Comparison of ENCODE assay signal across 18 cellular contexts in the genomic region with DNA sequence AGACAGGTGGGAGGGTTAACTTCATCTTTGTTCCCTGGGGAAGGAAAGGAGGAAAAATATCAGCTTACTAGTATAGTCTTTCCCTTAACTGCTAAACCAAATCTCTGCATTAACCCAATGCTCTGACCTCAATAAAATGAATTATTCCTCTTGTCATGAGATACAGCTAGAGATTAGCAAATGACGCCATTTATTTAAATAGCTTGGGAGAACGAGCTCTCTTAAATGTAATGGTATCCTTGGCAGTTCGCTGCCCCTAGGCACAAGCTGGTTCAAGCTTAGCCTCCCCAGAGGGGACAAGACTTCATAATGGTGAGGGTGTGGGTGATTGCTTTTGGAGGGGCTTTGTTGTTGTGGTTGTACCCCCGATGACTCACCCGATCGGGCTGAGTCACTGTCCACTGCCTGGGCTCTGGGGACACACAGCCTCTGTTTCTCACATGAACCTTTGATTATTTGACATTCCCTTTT. TPM values are rescaled to one million over a fixed set of nuclear protein-coding genes. Genes with fewer than 3 reads are reported as not detected.
A peak's percentile ranks its signal among the peaks of the same experiment; 100 is the strongest.
DNase-seq lines count a peak whose midpoint lies in the region; ATAC-seq, FAIRE-seq and TF ChIP-seq lines count a peak whose summit lies in the region.
"Had no signal": no experiment of that assay in that cellular context is flagged by ENCODE, and none has a peak within 500 bp of the region (broad histone marks: within the 10 kb centered on the region; RNA-seq: fewer than 3 reads in every experiment).

No MANE protein-coding gene starts in this region.

- H2AFZ ChIP-seq in K562 (ENCODE audit: low read depth, low read length): no peak overlapping the region

- POLR2A ChIA-PET in K562 (lab: Yijun Ruan, JAX): interaction anchor here (1.1 to 1.3 kb wide), 2 partner anchors 10 to 13 kb away, joined by 3 read pairs; no protein-coding TSS in a partner anchor

- ATAC-seq in K562: no peak
- no peak for ATAC-seq in activated CD8-positive, alpha-beta memory T cell treated with anti-CD3 and anti-CD28 coated beads, Interleukin-2, amount 10 ng/mL, durations not matched to agents 7 days and 5 days
- ATAC-seq in HG03025 (IDR thresholded peaks at IDR 0.05; ENCODE audit: low FRiP score, unreplicated experiment): no peak
- ATAC-seq: heart left ventricle, mucosa of descending colon, PC-3 had no signal

- no peak for TF ChIP-seq POLR2A in K562 (conservative IDR thresholded peaks at IDR 0.05)

- H3K36me3 Mint-ChIP-seq in neural crest cell (ENCODE audit: low read depth): peaks cover 8% of the 10 kb centered on the region
- peaks cover 10% of the 10 kb centered on the region for H3K36me3 Mint-ChIP-seq in activated CD8-positive, alpha-beta memory T cell treated with anti-CD3 and anti-CD28 coated beads, Interleukin-2, amount 10 ng/mL, durations not matched to agents 7 days and 5 days
- H3K36me3 Mint-ChIP-seq in endothelial cell (ENCODE audit: low read depth, unreplicated experiment): peaks cover 4% of the 10 kb centered on the region

- H3K9me3 Mint-ChIP-seq in neural crest cell: no peaks in the 10 kb centered on the region
- H3K9me3 Mint-ChIP-seq in activated CD8-positive, alpha-beta memory T cell treated with anti-CD3 and anti-CD28 coated beads, Interleukin-2, amount 10 ng/mL, durations not matched to agents 7 days and 5 days (ENCODE audit: low read depth): no peaks in the 10 kb centered on the region
- no peaks in the 10 kb centered on the region for H3K9me3 Mint-ChIP-seq in endothelial cell (ENCODE audit: unreplicated experiment)

- no peak for FAIRE-seq in K562 (lab: Jason Lieb, UNC)

- H3K27ac Mint-ChIP-seq in neural crest cell (ENCODE audit: unreplicated experiment) (peak overlapping the region; percentile 78), endothelial cell (ENCODE audit: unreplicated experiment) (no peak overlapping the region)
- no peak overlapping the region for H3K27ac Mint-ChIP-seq in activated CD8-positive, alpha-beta memory T cell treated with anti-CD3 and anti-CD28 coated beads, Interleukin-2, amount 10 ng/mL, durations not matched to agents 7 days and 5 days

- H3K9me3 ChIP-seq in K562 (replicated peaks; ENCODE audit: control insufficient read depth, insufficient read depth, low read depth, low read length): no peaks in the 10 kb centered on the region
- H3K9me3 ChIP-seq: BE2C, heart left ventricle, mucosa of descending colon had no signal

- H3K27ac ChIP-seq in K562 (ENCODE audit: extremely low read depth, low read depth, low read length): no peak overlapping the region; the same call in 2 of the 3 replicates
- H3K27ac ChIP-seq: heart left ventricle had no signal

- BruUV-seq in K562 (replicated peaks; lab: Mats Ljungman, UMichigan): no TSS peak

- intact Hi-C loops in K562 (cut with micrococcal nuclease): no loop called here

- H3K4me1 Mint-ChIP-seq in neural crest cell (peaks cover 25% of the 10 kb centered on the region), endothelial cell (ENCODE audit: unreplicated experiment) (peaks cover 32% of the 10 kb centered on the region)
- H3K4me1 Mint-ChIP-seq in activated CD8-positive, alpha-beta memory T cell treated with anti-CD3 and anti-CD28 coated beads, Interleukin-2, amount 10 ng/mL, durations not matched to agents 7 days and 5 days: peaks cover 29% of the 10 kb centered on the region

- CTCF ChIA-PET in K562 (lab: Yijun Ruan, JAX; ENCODE audit: low intra/inter-chr PET ratio): interaction anchor here (0.7 kb wide), 1 partner anchor 42 kb away, joined by 3 read pairs; no protein-coding TSS in a partner anchor
- CTCF ChIA-PET in activated CD8-positive, alpha-beta memory T cell treated with anti-CD3 and anti-CD28 coated beads, Interleukin-2, amount 10 ng/mL, durations not matched to agents 7 days and 5 days (lab: Charles Lee): interaction anchor here (0.7 to 1.6 kb wide), 3 partner anchors 8 to 113 kb away, joined by 3 to 5 read pairs (median 3); no protein-coding TSS in a partner anchor

- no peaks in the 10 kb centered on the region for H3K27me3 ChIP-seq in K562 (ENCODE audit: control insufficient read depth in 2 of 2, insufficient read depth in 2 of 2, low read length in 2 of 2)
- H3K27me3 ChIP-seq: BE2C, heart left ventricle had no signal

- H3K36me3 ChIP-seq in K562 (ENCODE audit: control insufficient read depth, insufficient read depth, low read length): peaks cover 17% of the 10 kb centered on the region; the same call in 2 of the 3 replicates
- H3K36me3 ChIP-seq: BE2C had no signal

- H3K4me3 Mint-ChIP-seq in neural crest cell (peak overlapping the region; percentile 20), endothelial cell (ENCODE audit: unreplicated experiment) (no peak overlapping the region)
- H3K4me3 Mint-ChIP-seq in activated CD8-positive, alpha-beta memory T cell treated with anti-CD3 and anti-CD28 coated beads, Interleukin-2, amount 10 ng/mL, durations not matched to agents 7 days and 5 days: no peak overlapping the region

- peaks cover 0 to 6% of the 10 kb centered on the region in 2 experiments; a peak in 2 of 5 replicates for H3K4me1 ChIP-seq in K562 (replicated peaks in 1 of 2; ENCODE audit: control insufficient read depth in 2 of 2, insufficient read depth in 2 of 2, low read length in 2 of 2)
- H3K4me1 ChIP-seq: BE2C had no signal

- H3K79me2 ChIP-seq in K562 (ENCODE audit: control insufficient read depth, insufficient read depth, low read length): peaks cover 5% of the 10 kb centered on the region

- in situ Hi-C loops in K562 (cut with MboI): no loop called here

- WGBS in K562 (ENCODE audit: insufficient coverage, low coverage, missing lambda C conversion rate): 47% methylated on average over 6 of the region's 6 CpGs

- TF ChIP-seq EP300 in K562 (IDR thresholded peaks at IDR 0.05; ENCODE audit: low read length): no peak

- DNase-seq in ELF-1 (ENCODE audit: low read depth, low spot score) (peak; percentile 10), LHCN-M2 (ENCODE audit: low read depth) (peak; percentile 75), K562 (ENCODE audit: extremely low read depth in 1 of 4, low spot score in 3 of 4) (peak in 3 of 4 experiments; percentile 21 to 42 (median 29)), neural crest cell (ENCODE audit: low read depth, low spot score) (no peak), endothelial cell (ENCODE audit: low spot score) (no peak), hippocampal formation (lab: John Stamatoyannopoulos, UW) (no peak)
- no peak for DNase-seq in activated CD8-positive, alpha-beta memory T cell treated with anti-CD3 and anti-CD28 coated beads, Interleukin-2, amount 10 ng/mL, durations not matched to agents 7 days and 5 days
- DNase-seq: BE2C; cerebellar nuclear complex; DMS153; heart left ventricle; mucosa of descending colon; NCI-H1105; NCI-H510A treated with DMSO at 0.1 percent for 48 hours; PC-3; stimulated activated CD4-positive, alpha-beta T cell treated with anti-CD3 and anti-CD28 coated beads, Interleukin-15, amount 100 ng/mL, for 24 hours; SW 1271 had no signal

- no peaks in the 10 kb centered on the region for H4K20me1 ChIP-seq in K562 (replicated peaks; ENCODE audit: control insufficient read depth, insufficient read depth, low read length)

- no peak overlapping the region for H3K4me2 ChIP-seq in K562 (ENCODE audit: insufficient read depth, low read length)

- no peaks in the 10 kb centered on the region for H3K9me1 ChIP-seq in K562 (ENCODE audit: control insufficient read depth, insufficient read depth, low read length)

- no peak for TF ChIP-seq CTCF in K562 (IDR thresholded peaks at IDR 0.05 in 2 of 3, conservative IDR thresholded peaks at IDR 0.05 in 1 of 3; ENCODE audit: insufficient read depth in 2 of 3, low read depth in 1 of 3, low read length in 3 of 3)
- no peak for TF ChIP-seq CTCF in neural crest cell (conservative IDR thresholded peaks at IDR 0.05)
- no peak for TF ChIP-seq CTCF in endothelial cell (IDR thresholded peaks at IDR 0.05; ENCODE audit: unreplicated experiment)

- no peak for TF ChIP-seq RAD21 in K562 (CRISPR knock-in tag; conservative IDR thresholded peaks at IDR 0.05 in 1 of 2, IDR thresholded peaks at IDR 0.05 in 1 of 2)

- H3K9ac ChIP-seq in K562 (ENCODE audit: insufficient read depth in 1 of 2, low read depth in 2 of 2, low read length in 2 of 2): no peak overlapping the region

- no peak overlapping the region for H3K4me3 ChIP-seq in K562
- H3K4me3 ChIP-seq: heart left ventricle, mucosa of descending colon had no signal

- H3K27me3 Mint-ChIP-seq in neural crest cell (ENCODE audit: low read depth) (no peaks in the 10 kb centered on the region), endothelial cell (ENCODE audit: unreplicated experiment) (peaks cover 2% of the 10 kb centered on the region)
- no peaks in the 10 kb centered on the region for H3K27me3 Mint-ChIP-seq in activated CD8-positive, alpha-beta memory T cell treated with anti-CD3 and anti-CD28 coated beads, Interleukin-2, amount 10 ng/mL, durations not matched to agents 7 days and 5 days

RNA-seq across cellular contexts. Expression of gene FNTB, which starts 19.6 kb away (rescaled TPM):
- 13.9 and 17.4 TPM in 2 replicates for total RNA-seq in LHCN-M2 (2014; rRNA removed)
- 12.8 TPM for polyA plus RNA-seq in LHCN-M2 (2012)
- total RNA-seq in K562 (2011; cell fraction: chromatin; rRNA removed; ENCODE audit: low replicate concordance): 47.5 and 49.5 TPM in 2 replicates
- total RNA-seq in K562 (2011; cell fraction: nucleolus; rRNA removed): 29.6 and 31.0 TPM in 2 replicates
- 18.6 and 28.7 TPM in 2 replicates for total RNA-seq in K562 (2011; cell fraction: nucleoplasm; rRNA removed)
- total RNA-seq in K562 (2014; rRNA removed): 6.9 and 7.3 TPM in 2 replicates
- 8.9 and 11.7 TPM in 2 replicates for total RNA-seq in K562 (2014; rRNA removed; fragmentation: Illumina TruSeq; extraction: Trizol)
- 10.9 and 11.0 TPM in 2 replicates for total RNA-seq in K562 (2015; rRNA removed; fragmentation: Illumina TruSeq; extraction: Trizol)
- total RNA-seq in K562 (2021): 12.2 and 13.8 TPM in 2 replicates
- polyA plus RNA-seq in K562 (2011; rRNA removed): 16.5 and 18.5 TPM in 2 replicates
- 18.8 and 20.8 TPM in 2 replicates for polyA plus RNA-seq in K562 (2011; cell fraction: cytosol; rRNA removed)
- polyA plus RNA-seq in K562 (2011; cell fraction: nucleus; rRNA removed): 31.7 and 33.9 TPM in 2 replicates
- 10.2 and 13.4 TPM in 2 replicates for polyA plus RNA-seq in K562 (2012)
- polyA plus RNA-seq in K562 (2014; fragmentation: Illumina TruSeq; extraction: Trizol): 12.1 and 15.6 TPM in 2 replicates
- 10 to 100 TPM; 14.1 to 23.2 TPM for polyA plus RNA-seq in K562 (2014; fragmentation: Nextera tagmentation; extraction: Ambion mirVana)
- polyA plus RNA-seq in K562 (2014; rRNA removed): 10.6 and 12.9 TPM in 2 replicates
- polyA minus RNA-seq in K562 (2011; rRNA and poly(A)+ RNA removed): 24.4 and 25.7 TPM in 2 replicates
- polyA minus RNA-seq in K562 (2011; cell fraction: cytosol; rRNA and poly(A)+ RNA removed): 13.8 and 21.2 TPM in 2 replicates
- polyA minus RNA-seq in K562 (2011; cell fraction: nucleus; rRNA and poly(A)+ RNA removed): 17.5 and 42.0 TPM in 2 replicates
- total RNA-seq in neural crest cell: 28.6 and 37.3 TPM in 2 replicates
- total RNA-seq in activated CD8-positive, alpha-beta memory T cell treated with anti-CD3 and anti-CD28 coated beads, Interleukin-2, amount 10 ng/mL, durations not matched to agents 7 days and 5 days: 10 to 100 TPM; 15.0 to 15.6 TPM
- 16.9 TPM for total RNA-seq in endothelial cell (ENCODE audit: unreplicated experiment)

RNA-seq across cellular contexts. Expression of gene RAB15, which starts 34.1 kb away (rescaled TPM):
- total RNA-seq in LHCN-M2 (2014; rRNA removed): 17.6 and 23.1 TPM in 2 replicates
- polyA plus RNA-seq in LHCN-M2 (2012): 24.1 TPM
- total RNA-seq in K562 (2011; cell fraction: chromatin; rRNA removed; ENCODE audit: low replicate concordance): 0.16 and 0.35 TPM in 2 replicates
- total RNA-seq in K562 (2011; cell fraction: nucleolus; rRNA removed): 0.17 TPM in 1 of 2 replicates, not detected in the other
- total RNA-seq in K562 (2011; cell fraction: nucleoplasm; rRNA removed): 0.15 TPM in 1 of 2 replicates, not detected in the other
- total RNA-seq in K562 (2014; rRNA removed): 0.08 and 0.09 TPM in 2 replicates
- total RNA-seq in K562 (2014; rRNA removed; fragmentation: Illumina TruSeq; extraction: Trizol): 0.13 and 0.15 TPM in 2 replicates
- 0.08 and 0.14 TPM in 2 replicates for total RNA-seq in K562 (2015; rRNA removed; fragmentation: Illumina TruSeq; extraction: Trizol)
- 0.11 and 0.16 TPM in 2 replicates for total RNA-seq in K562 (2021)
- polyA plus RNA-seq in K562 (2011; rRNA removed): 0.05 and 0.17 TPM in 2 replicates
- polyA plus RNA-seq in K562 (2011; cell fraction: cytosol; rRNA removed): 0.12 and 0.31 TPM in 2 replicates
- 0.41 and 0.68 TPM in 2 replicates for polyA plus RNA-seq in K562 (2011; cell fraction: nucleus; rRNA removed)
- 0.49 and 0.64 TPM in 2 replicates for polyA plus RNA-seq in K562 (2012)
- 0.21 and 0.25 TPM in 2 replicates for polyA plus RNA-seq in K562 (2014; fragmentation: Illumina TruSeq; extraction: Trizol)
- polyA plus RNA-seq in K562 (2014; fragmentation: Nextera tagmentation; extraction: Ambion mirVana): not detected
- 0.30 and 0.53 TPM in 2 replicates for polyA plus RNA-seq in K562 (2014; rRNA removed)
- polyA minus RNA-seq in K562 (2011; rRNA and poly(A)+ RNA removed): 0.25 TPM in 1 of 2 replicates, not detected in the other
- polyA minus RNA-seq in K562 (2011; cell fraction: cytosol; rRNA and poly(A)+ RNA removed): not detected in 2 replicates
- polyA minus RNA-seq in K562 (2011; cell fraction: nucleus; rRNA and poly(A)+ RNA removed): not detected in 2 replicates
- 16.5 and 17.9 TPM in 2 replicates for total RNA-seq in neural crest cell
- 1 to 10 TPM; 2.1 to 2.3 TPM for total RNA-seq in activated CD8-positive, alpha-beta memory T cell treated with anti-CD3 and anti-CD28 coated beads, Interleukin-2, amount 10 ng/mL, durations not matched to agents 7 days and 5 days
- 20.9 TPM for total RNA-seq in endothelial cell (ENCODE audit: unreplicated experiment)

Comparison
In these comparisons a context has a peak if more than half of its experiments do, and no peak if none do; other contexts are left out.
1. DNase-seq: peak in ELF-1 (single experiment), LHCN-M2 (single experiment) and K562 (3 of 4); none in neural crest cell (single experiment), activated CD8-positive, alpha-beta memory T cell treated with anti-CD3 and anti-CD28 coated beads, Interleukin-2, amount 10 ng/mL, durations not matched to agents 7 days and 5 days (single experiment), endothelial cell (single experiment) and hippocampal formation (0 of 2).